In genomic region chr5:95526871-95527270, GRCh38 we compare ENCODE assay signal across 16 cellular contexts.
"Had no signal": no experiment of that assay in that cellular context is flagged by ENCODE, and none has a peak within 500 bp of the region (broad histone marks: within the 10 kb centered on the region; RNA-seq: fewer than 3 reads in every experiment).

No MANE protein-coding gene starts in this region.

- ATAC-seq: effector memory CD8-positive, alpha-beta T cell; heart left ventricle; left lobe of liver; mucosa of descending colon; natural killer cell had no signal

- H3K27me3 ChIP-seq: esophagus squamous epithelium, heart left ventricle, ovary, right atrium auricular region, sigmoid colon had no signal

- H3K9me3 ChIP-seq: esophagus squamous epithelium, heart left ventricle, mucosa of descending colon, ovary, right atrium auricular region, sigmoid colon had no signal

- H3K4me3 ChIP-seq: esophagus squamous epithelium, heart left ventricle, mucosa of descending colon, ovary, right atrium auricular region, sigmoid colon had no signal

- FAIRE-seq: colon had no signal

- H3K27ac ChIP-seq: esophagus squamous epithelium, heart left ventricle, ovary, right atrium auricular region, sigmoid colon had no signal

- H3K36me3 ChIP-seq: ovary had no signal

- H3K4me1 ChIP-seq: esophagus squamous epithelium, right atrium auricular region, sigmoid colon had no signal

- DNase-seq: effector memory CD8-positive, alpha-beta T cell; esophagus squamous epithelium; heart left ventricle; hypothalamus; islet precursor cell; mucosa of descending colon; natural killer cell; ovary; sigmoid colon; small intestine; stimulated activated CD4-positive, alpha-beta T cell treated with anti-CD3 and anti-CD28 coated beads, Interleukin-12 subunit alpha, Interleukin-12 subunit beta, amount 100 ng/mL, for 4 hours; stimulated activated naive CD4-positive, alpha-beta T cell; trophoblast cell had no signal
